ENCODE assay signal across 1 cellular context in genomic region chr12:89203144-89203543, GRCh38.
TF ChIP-seq lines count a peak whose summit lies in the region.

No MANE protein-coding gene starts in this region.

TF ChIP-seq in HEK293, 187 proteins besides CTCF, POLR2A, EP300 and RAD21:
- TF ChIP-seq PRDM1 (tag by site-specific recombination; IDR thresholded peaks at IDR 0.05) (peak; percentile 53; the same call in 1 of the 2 replicates), ZBTB20 (tag by site-specific recombination; IDR thresholded peaks at IDR 0.05) (no peak), ZNF660 (tag by site-specific recombination; IDR thresholded peaks at IDR 0.05) (no peak)
TF ChIP-seq in HEK293: peak in this region for 1.
